ENCODE assay signal across 17 cellular contexts in genomic region chr6:35592178-35592577, GRCh38.
DNase-seq lines count a peak whose midpoint lies in the region; ATAC-seq and TF ChIP-seq lines count a peak whose summit lies in the region.
"Had no signal": no experiment of that assay in that cellular context is flagged by ENCODE, and none has a peak within 500 bp of the region (broad histone marks: within the 10 kb centered on the region; RNA-seq: fewer than 3 reads in every experiment).

No MANE protein-coding gene starts in this region.

- no peaks in the 10 kb centered on the region for H3K9me3 ChIP-seq in right cardiac atrium (ENCODE audit: control insufficient read depth, low read length)
- no peaks in the 10 kb centered on the region for H3K9me3 ChIP-seq in psoas muscle
- H3K9me3 ChIP-seq in uterus, result no peaks in the 10 kb centered on the region
- H3K9me3 ChIP-seq in BE2C, result no peaks in the 10 kb centered on the region

- intact Hi-C loops in right cardiac atrium (cut with DNase I) (loop anchor here in 1 of 4 donors (10.0 kb wide), 1 partner anchor 93 kb away; the partner anchor contains the start of gene FKBP5), cardiac septum (cut with DNase I) (no loop called here), psoas muscle (cut with DNase I) (loop anchor here in 1 of 2 donors (10.0 kb wide), 1 partner anchor 73 kb away; no protein-coding TSS in a partner anchor), uterus (cut with DNase I; ENCODE audit: low total_unique reads) (no loop called here)

- TF ChIP-seq CTCF in chondrocyte (IDR thresholded peaks at IDR 0.05) (no peak), psoas muscle (IDR thresholded peaks at IDR 0.05) (no peak), uterus (IDR thresholded peaks at IDR 0.05) (no peak), BE2C (IDR thresholded peaks at IDR 0.05; ENCODE audit: low read depth, low read length) (no peak)

- H3K36me3 ChIP-seq in psoas muscle (ENCODE audit: insufficient read depth in 1 of 2, low read depth in 1 of 2) (peaks cover 9 to 62% of the 10 kb centered on the region in 2 donors), uterus (no peaks in the 10 kb centered on the region), BE2C (peaks cover 62% of the 10 kb centered on the region)

- H3K27ac Mint-ChIP-seq in chondrocyte (ENCODE audit: unreplicated experiment), result peak overlapping the region; percentile 96
- H3K27ac Mint-ChIP-seq: activated B cell treated with CpG ODN at 0.5 μM for 24 hours, IgD-negative memory B cell had no signal

- H3K4me3 Mint-ChIP-seq in chondrocyte (ENCODE audit: unreplicated experiment), result no peak overlapping the region
- H3K4me3 Mint-ChIP-seq: activated B cell treated with CpG ODN at 0.5 μM for 24 hours, neural crest cell had no signal

- H3K27ac ChIP-seq in right cardiac atrium (ENCODE audit: low read length), result peak overlapping the region; percentile 67
- peak overlapping the region; percentile 95 for H3K27ac ChIP-seq in psoas muscle
- peak overlapping the region; percentile 92 to 98 for H3K27ac ChIP-seq in uterus
- H3K27ac ChIP-seq: brain microvascular endothelial cell had no signal

- H3K4me1 ChIP-seq in right cardiac atrium (ENCODE audit: control insufficient read depth, insufficient read depth, low read length) (peaks cover 30% of the 10 kb centered on the region), psoas muscle (peaks cover 96% of the 10 kb centered on the region), uterus (peaks cover 19 to 38% of the 10 kb centered on the region in 2 donors), BE2C (peaks cover 12% of the 10 kb centered on the region)

- H3K27me3 ChIP-seq in right cardiac atrium (ENCODE audit: control insufficient read depth, insufficient read depth) (no peaks in the 10 kb centered on the region), psoas muscle (ENCODE audit: insufficient read depth in 3 of 3, low read length in 2 of 3) (no peaks in the 10 kb centered on the region), uterus (no peaks in the 10 kb centered on the region), BE2C (no peaks in the 10 kb centered on the region)
- H3K27me3 ChIP-seq: brain microvascular endothelial cell had no signal

- peaks cover 81% of the 10 kb centered on the region for H3K4me1 Mint-ChIP-seq in chondrocyte (ENCODE audit: low read depth)
- H3K4me1 Mint-ChIP-seq: activated B cell treated with CpG ODN at 0.5 μM for 24 hours had no signal

- WGBS in right cardiac atrium, result 83% methylated on average over 3 of the region's 3 CpGs
- WGBS in psoas muscle, 3 donors, result 67 to 85% (median 76%) methylated on average over 3 of the region's 3 CpGs

- H3K9me3 Mint-ChIP-seq in chondrocyte (ENCODE audit: low read depth), result no peaks in the 10 kb centered on the region
- H3K9me3 Mint-ChIP-seq: activated B cell treated with CpG ODN at 0.5 μM for 24 hours, IgD-negative memory B cell, neural crest cell had no signal

- H3K4me3 ChIP-seq in right cardiac atrium (ENCODE audit: low read length) (no peak overlapping the region), psoas muscle (no peak overlapping the region), uterus (no peak overlapping the region), BE2C (ENCODE audit: low read depth, low read length) (no peak overlapping the region)

- no peaks in the 10 kb centered on the region for H3K27me3 Mint-ChIP-seq in chondrocyte (ENCODE audit: low read depth)
- H3K27me3 Mint-ChIP-seq: activated B cell treated with CpG ODN at 0.5 μM for 24 hours, IgD-negative memory B cell had no signal

- ATAC-seq in right cardiac atrium (no peak), psoas muscle (no peak), GM21360 (IDR thresholded peaks at IDR 0.05; ENCODE audit: unreplicated experiment) (no peak)

- no peak for TF ChIP-seq POLR2A in uterus (IDR thresholded peaks at IDR 0.05)

- DNase-seq in right cardiac atrium (no peak), cardiac septum (ENCODE audit: low spot score) (no peak), chondrocyte (ENCODE audit: low spot score) (no peak), psoas muscle (no peak), uterus (no peak), BE2C (no peak), SHP77 (lab: John Stamatoyannopoulos, UW) (no peak)
- DNase-seq: activated B cell treated with CpG ODN at 0.5 μM for 24 hours, brain microvascular endothelial cell, GDM1, MV-4-11, NCI-H2029, NCI-H510A, SHP77 treated with DMSO at 0.1 percent for 48 hours had no signal

- peaks cover 21% of the 10 kb centered on the region for H3K36me3 Mint-ChIP-seq in chondrocyte (ENCODE audit: low read depth)
